In genomic region chr17:45372325-45372869, GRCh38 we compare ENCODE assay signal across 11 cellular contexts.
DNase-seq lines count a peak whose midpoint lies in the region; ATAC-seq and TF ChIP-seq lines count a peak whose summit lies in the region.
"Had no signal": no experiment of that assay in that cellular context is flagged by ENCODE, and none has a peak within 500 bp of the region (broad histone marks: within the 10 kb centered on the region; RNA-seq: fewer than 3 reads in every experiment).

No MANE protein-coding gene starts in this region.

- no peak overlapping the region for H3K9ac ChIP-seq in parathyroid adenoma

- no peak for ATAC-seq in RWPE2 (ENCODE audit: low read depth)

- TF ChIP-seq CTCF in RWPE2 (IDR thresholded peaks at IDR 0.05; ENCODE audit: poor library complexity, severe bottlenecking) (no peak), parathyroid adenoma (IDR thresholded peaks at IDR 0.05) (no peak)

- H3K4me1 ChIP-seq in RWPE2 (ENCODE audit: insufficient read depth, poor library complexity, severe bottlenecking) (peaks cover 24% of the 10 kb centered on the region), parathyroid adenoma (peaks cover 12% of the 10 kb centered on the region)

- H3K4me3 ChIP-seq in RWPE2 (ENCODE audit: severe bottlenecking) (no peak overlapping the region), parathyroid adenoma (ENCODE audit: low read depth, low read length) (peak overlapping the region; percentile 34)

- H3K9me3 ChIP-seq in RWPE2 (ENCODE audit: severe bottlenecking) (no peaks in the 10 kb centered on the region), parathyroid adenoma (ENCODE audit: control insufficient read depth, low read length) (no peaks in the 10 kb centered on the region)

- peak overlapping the region; percentile 63 for H3K4me2 ChIP-seq in parathyroid adenoma (ENCODE audit: low read length)

- DNase-seq in EH (ENCODE audit: low read depth): peak; percentile 28
- DNase-seq in RWPE2 (ENCODE audit: low spot score): peak; percentile 48
- DNase-seq in fibroblast of gingiva (ENCODE audit: low read depth): peak; percentile 22
- DNase-seq in OCI-M2 (lab: John Stamatoyannopoulos, UW; ENCODE audit: unreplicated experiment): no peak
- DNase-seq in NCI-H2227 (lab: John Stamatoyannopoulos, UW; ENCODE audit: unreplicated experiment): no peak
- DNase-seq in DMS153 (lab: John Stamatoyannopoulos, UW): no peak
- no peak for DNase-seq in GM03348 (ENCODE audit: low spot score)
- DNase-seq: activated CD4-positive, alpha-beta T cell treated with anti-CD3 and anti-CD28 coated beads, Interleukin-2, amount 10 ng/mL, durations not matched to agents 7 days and 5 days; GF-D8; NCI-H2029 treated with DMSO at 0.1 percent for 48 hours had no signal

- H3K27ac ChIP-seq in RWPE2 (ENCODE audit: poor library complexity, severe bottlenecking): peak overlapping the region; percentile 98
- peak overlapping the region; percentile 68 for H3K27ac ChIP-seq in parathyroid adenoma

- H3K79me2 ChIP-seq in parathyroid adenoma: no peaks in the 10 kb centered on the region

- H3K36me3 ChIP-seq in RWPE2 (ENCODE audit: low read depth): no peaks in the 10 kb centered on the region
- no peaks in the 10 kb centered on the region for H3K36me3 ChIP-seq in parathyroid adenoma (ENCODE audit: control insufficient read depth, insufficient read depth, low read length)

- H2AFZ ChIP-seq in parathyroid adenoma: peak overlapping the region; percentile 100

- H3K27me3 ChIP-seq in RWPE2 (ENCODE audit: insufficient read depth, poor library complexity, severe bottlenecking) (no peaks in the 10 kb centered on the region), parathyroid adenoma (ENCODE audit: control insufficient read depth, insufficient read depth, low read length) (no peaks in the 10 kb centered on the region)

Comparison
In these comparisons a context has a peak if more than half of its experiments do, and no peak if none do; other contexts are left out.
1. DNase-seq: peak in EH (single experiment), RWPE2 (single experiment) and fibroblast of gingiva (single experiment); none in OCI-M2 (single experiment), NCI-H2227 (single experiment), DMS153 (single experiment) and GM03348 (single experiment).